8 cellular contexts compared by ENCODE assay signal in the genomic region with DNA sequence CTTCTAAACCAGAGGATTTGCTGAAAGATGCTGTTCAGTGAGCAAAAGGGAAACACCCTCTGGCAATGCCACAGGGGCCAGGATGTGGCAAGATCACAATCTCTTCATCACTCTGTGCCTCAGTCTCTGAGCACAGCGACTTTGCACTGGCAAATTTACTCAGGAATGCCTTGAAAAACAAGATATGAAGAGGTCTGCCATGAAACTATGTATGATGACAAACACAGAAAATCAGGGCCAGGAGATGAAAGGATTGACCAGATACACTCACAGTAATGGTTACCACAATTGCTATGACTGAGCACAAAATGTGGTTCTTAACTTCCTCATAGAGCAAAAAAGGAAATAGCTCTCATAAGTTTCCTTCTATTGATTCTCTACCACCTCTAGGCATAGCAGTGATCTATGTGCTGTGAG. TPM values are rescaled to one million over a fixed set of nuclear protein-coding genes. Genes with fewer than 3 reads are reported as not detected.
A peak's percentile ranks its signal among the peaks of the same experiment; 100 is the strongest.
DNase-seq lines count a peak whose midpoint lies in the region; ATAC-seq and TF ChIP-seq lines count a peak whose summit lies in the region.

No MANE protein-coding gene starts in this region.

- H3K23ac ChIP-seq in neuronal stem cell (ENCODE audit: low read depth, low read length, poor library complexity) = no peak overlapping the region

- no peak overlapping the region for H2BK12ac ChIP-seq in neuronal stem cell (ENCODE audit: low read length)

- H3K9me3 ChIP-seq in PC-9 (ENCODE audit: insufficient read depth, low read depth) = no peaks in the 10 kb centered on the region
- H3K9me3 ChIP-seq in neuronal stem cell (replicated peaks in 1 of 2; ENCODE audit: control insufficient read depth in 2 of 2, insufficient read depth in 1 of 2, low read depth in 1 of 2, low read length in 2 of 2) = no peaks in the 10 kb centered on the region

- DNase-seq in PC-9 = peak in 1 of 2 experiments; percentile 55
- peak; percentile 84 for DNase-seq in activated naive CD4-positive, alpha-beta T cell treated with anti-CD3 and anti-CD28 coated beads, Interleukin-2, amount 10 ng/mL, durations not matched to agents 7 days and 5 days
- peak; percentile 31 for DNase-seq in stimulated activated CD4-positive, alpha-beta T cell treated with anti-CD3 and anti-CD28 coated beads, Interleukin-4, amount 100 ng/mL, for 1 hour
- DNase-seq in neuronal stem cell (ENCODE audit: low spot score) = no peak
- DNase-seq in sciatic nerve (ENCODE audit: low spot score) = no peak
- no peak for DNase-seq in DMS53 treated with DMSO at 0.1 percent for 48 hours (lab: John Stamatoyannopoulos, UW; ENCODE audit: unreplicated experiment)

- H3K4me2 ChIP-seq in PC-9 = no peak overlapping the region
- no peak overlapping the region for H3K4me2 ChIP-seq in neuronal stem cell (ENCODE audit: insufficient read depth, low read length, poor library complexity, severe bottlenecking)

- POLR2A ChIA-PET in PC-9 (lab: Charles Lee; ENCODE audit: unreplicated experiment) = interaction anchor here (0.5 kb wide), 1 partner anchor 104 kb away, joined by 6 read pairs; no protein-coding TSS in a partner anchor

- no peaks in the 10 kb centered on the region for H3K9me2 ChIP-seq in PC-9 (ENCODE audit: insufficient read depth)

- peaks cover 12% of the 10 kb centered on the region for H3K4me1 ChIP-seq in PC-9 (replicated peaks; ENCODE audit: insufficient read depth)
- H3K4me1 ChIP-seq in neuronal stem cell (ENCODE audit: control insufficient read depth in 2 of 2, insufficient read depth in 1 of 2, low read depth in 1 of 2, low read length in 2 of 2) = peaks cover 2 to 5% of the 10 kb centered on the region in 2 donors

- no CpG with 5 or more reads among the region's 1 CpG for WGBS in neuronal stem cell (ENCODE audit: extremely low coverage in 2 of 2, insufficient read length in 2 of 2, insufficient replicate concordance in 1 of 2), 2 donors

- peak overlapping the region; percentile 92 for H3K27ac Mint-ChIP-seq in activated naive CD4-positive, alpha-beta T cell treated with anti-CD3 and anti-CD28 coated beads, Interleukin-2, amount 10 ng/mL, durations not matched to agents 7 days and 5 days

- H3F3A ChIP-seq in PC-9 (ENCODE audit: insufficient read depth, low read depth) = peaks cover 6% of the 10 kb centered on the region; the same call in 1 of the 2 replicates

- no peaks in the 10 kb centered on the region for H3K9me3 Mint-ChIP-seq in activated naive CD4-positive, alpha-beta T cell treated with anti-CD3 and anti-CD28 coated beads, Interleukin-2, amount 10 ng/mL, durations not matched to agents 7 days and 5 days

- BruUV-seq in PC-9 (replicated peaks; lab: Mats Ljungman, UMichigan) = no TSS peak

- TF ChIP-seq CTCF in PC-9 (conservative IDR thresholded peaks at IDR 0.05) = no peak

- no peak overlapping the region for H4K91ac ChIP-seq in neuronal stem cell (ENCODE audit: low read depth, low read length, poor library complexity)

- no peak overlapping the region for H2BK5ac ChIP-seq in neuronal stem cell (ENCODE audit: low read length)

- H2AK5ac ChIP-seq in neuronal stem cell (ENCODE audit: low read depth, low read length) = no peak overlapping the region

- ATAC-seq in GM18508 (IDR thresholded peaks at IDR 0.05; ENCODE audit: insufficient read depth, unreplicated experiment) (peak; percentile 74), HG02870 (IDR thresholded peaks at IDR 0.05; ENCODE audit: unreplicated experiment) (peak; percentile 82), sciatic nerve (no peak)

- peaks cover 75% of the 10 kb centered on the region for H3K4me1 Mint-ChIP-seq in activated naive CD4-positive, alpha-beta T cell treated with anti-CD3 and anti-CD28 coated beads, Interleukin-2, amount 10 ng/mL, durations not matched to agents 7 days and 5 days

- H3K18ac ChIP-seq in neuronal stem cell (ENCODE audit: low read length) = no peak overlapping the region

- peak overlapping the region; percentile 30; the same call in 1 of the 2 replicates for H3K27ac ChIP-seq in PC-9
- no peak overlapping the region for H3K27ac ChIP-seq in neuronal stem cell (replicated peaks; ENCODE audit: low read length)

- H3K27me3 Mint-ChIP-seq in activated naive CD4-positive, alpha-beta T cell treated with anti-CD3 and anti-CD28 coated beads, Interleukin-2, amount 10 ng/mL, durations not matched to agents 7 days and 5 days = no peaks in the 10 kb centered on the region

- H3K4ac ChIP-seq in neuronal stem cell (ENCODE audit: low read length) = no peak overlapping the region

- H4K8ac ChIP-seq in neuronal stem cell (ENCODE audit: low read depth, low read length) = no peak overlapping the region

- H2AFZ ChIP-seq in PC-9 (no peak overlapping the region), neuronal stem cell (ENCODE audit: low read length) (no peak overlapping the region)

- H3K9ac ChIP-seq in neuronal stem cell (ENCODE audit: low read depth, low read length, poor library complexity) = no peak overlapping the region

- peaks cover 23% of the 10 kb centered on the region for H3K79me2 ChIP-seq in PC-9 (ENCODE audit: low read depth)

- no peak overlapping the region for H3K14ac ChIP-seq in neuronal stem cell (ENCODE audit: low read length)

- peak overlapping the region; percentile 55 for H3K4me3 Mint-ChIP-seq in activated naive CD4-positive, alpha-beta T cell treated with anti-CD3 and anti-CD28 coated beads, Interleukin-2, amount 10 ng/mL, durations not matched to agents 7 days and 5 days

- no peaks in the 10 kb centered on the region for H4K20me1 ChIP-seq in PC-9 (ENCODE audit: insufficient read depth)

- no peak overlapping the region for H2BK15ac ChIP-seq in neuronal stem cell (ENCODE audit: low read length)

- H3K36me3 Mint-ChIP-seq in activated naive CD4-positive, alpha-beta T cell treated with anti-CD3 and anti-CD28 coated beads, Interleukin-2, amount 10 ng/mL, durations not matched to agents 7 days and 5 days = peaks cover 46% of the 10 kb centered on the region

- H3K36me3 ChIP-seq in PC-9 (ENCODE audit: low read depth) = no peaks in the 10 kb centered on the region; the same call in 1 of the 2 replicates
- peaks cover 10 to 12% of the 10 kb centered on the region in 2 donors for H3K36me3 ChIP-seq in neuronal stem cell (replicated peaks in 1 of 2; ENCODE audit: control insufficient read depth in 2 of 2, insufficient read depth in 2 of 2, low read length in 2 of 2)

- no peak overlapping the region for H3K4me3 ChIP-seq in PC-9
- no peak overlapping the region for H3K4me3 ChIP-seq in neuronal stem cell (ENCODE audit: low read length in 2 of 2)

- H3K27me3 ChIP-seq in PC-9 (ENCODE audit: insufficient read depth, low read depth) (no peaks in the 10 kb centered on the region), neuronal stem cell (ENCODE audit: control insufficient read depth in 3 of 3, insufficient read depth in 3 of 3, low read depth in 1 of 3, low read length in 3 of 3) (no peaks in the 10 kb centered on the region)

- intact Hi-C loops in PC-9 (cut with micrococcal nuclease; ENCODE audit: unreplicated experiment) (no loop called here), sciatic nerve (cut with DNase I) (no loop called here)

- H3K79me1 ChIP-seq in neuronal stem cell (ENCODE audit: low read depth, low read length) = peaks cover 5% of the 10 kb centered on the region

- no peak overlapping the region for H2BK120ac ChIP-seq in neuronal stem cell (ENCODE audit: low read depth, low read length)

- CTCF ChIA-PET in PC-9 (lab: Charles Lee) = interaction anchor here (0.6 kb wide), 1 partner anchor 1944 kb away, joined by 3 read pairs; no protein-coding TSS in a partner anchor
- CTCF ChIA-PET in activated naive CD4-positive, alpha-beta T cell treated with anti-CD3 and anti-CD28 coated beads, Interleukin-2, amount 10 ng/mL, durations not matched to agents 7 days and 5 days (lab: Charles Lee) = interaction anchor here (0.6 to 1.0 kb wide), 3 partner anchors 23 to 67 kb away, joined by 3 read pairs; a partner anchor contains a TSS

RNA-seq across cellular contexts. Expression of a gene that starts 5.8 kb away (rescaled TPM):
- total RNA-seq in PC-9 (2021) = 7.5 and 10.7 TPM in 2 replicates
- 10.5 TPM for polyA plus RNA-seq in neuronal stem cell (2013, experiment 1 of 2)
- 10.2 TPM for polyA plus RNA-seq in neuronal stem cell (2013, experiment 2 of 2)
- total RNA-seq in sciatic nerve = 21.2 TPM

RNA-seq across cellular contexts. Expression of a gene that starts 6.0 kb away (rescaled TPM):
- total RNA-seq in PC-9 (2021) (8.0 and 12.0 TPM in 2 replicates), sciatic nerve (11.0 TPM)
- polyA plus RNA-seq in neuronal stem cell (2013, experiment 1 of 2) = 25.4 TPM
- 24.9 TPM for polyA plus RNA-seq in neuronal stem cell (2013, experiment 2 of 2)

Comparison
In these comparisons a context has a peak if more than half of its experiments do, and no peak if none do; other contexts are left out.
1. DNase-seq: peak in activated naive CD4-positive, alpha-beta T cell treated with anti-CD3 and anti-CD28 coated beads, Interleukin-2, amount 10 ng/mL, durations not matched to agents 7 days and 5 days (single experiment) and stimulated activated CD4-positive, alpha-beta T cell treated with anti-CD3 and anti-CD28 coated beads, Interleukin-4, amount 100 ng/mL, for 1 hour (single experiment); none in neuronal stem cell (single experiment), sciatic nerve (single experiment) and DMS53 treated with DMSO at 0.1 percent for 48 hours (single experiment).